ENCODE assay signal across 6 cellular contexts in genomic region chr3:50627407-50628051, GRCh38. TPM values are rescaled to one million over a fixed set of nuclear protein-coding genes. Genes with fewer than 3 reads are reported as not detected.
DNase-seq lines count a peak whose midpoint lies in the region; ATAC-seq, FAIRE-seq and TF ChIP-seq lines count a peak whose summit lies in the region.

No MANE protein-coding gene starts in this region.

- no peak overlapping the region for H2AFZ ChIP-seq in GM12878 (ENCODE audit: control insufficient read depth, low read depth, low read length)

- SMC1A ChIA-PET in GM12878 (lab: Charles Lee; ENCODE audit: uncharacterized antibody, unreplicated experiment), result interaction anchor here (0.6 to 2.1 kb wide), 6 partner anchors 8 to 745 kb away, joined by 3 to 10 read pairs (median 6); partner anchors contain the start of gene MAPKAPK3

- H3K4me1 ChIP-seq in GM12878 (ENCODE audit: control insufficient read depth, insufficient read depth, low read length), result peaks cover 22% of the 10 kb centered on the region

- peak; percentile 55 for ATAC-seq in GM12878
- peak; percentile 31 for ATAC-seq in omental fat pad (ENCODE audit: low FRiP score)
- no peak for ATAC-seq in HG02642 (IDR thresholded peaks at IDR 0.05; ENCODE audit: poor library complexity, unreplicated experiment)

- WGBS in GM12878 (ENCODE audit: insufficient coverage, insufficient replicate concordance, low lambda C conversion rate, missing lambda C conversion rate), result 46% methylated on average over 6 of the region's 6 CpGs

- peak; percentile 68 for FAIRE-seq in HTR-8/SVneo (lab: Jason Lieb, UNC)
- no peak for FAIRE-seq in GM12878 (lab: Jason Lieb, UNC)

- no peak overlapping the region for H3K4me3 ChIP-seq in GM12878

- BruUV-seq in GM12878 (replicated peaks; lab: Mats Ljungman, UMichigan), result no TSS peak

- in situ Hi-C loops in GM12878 (cut with MboI), result no loop called here

- H3K9ac ChIP-seq in GM12878 (ENCODE audit: control insufficient read depth, insufficient read depth, low read length), result no peak overlapping the region

- no peak for TF ChIP-seq EP300 in GM12878 (IDR thresholded peaks at IDR 0.05; ENCODE audit: borderline replicate concordance in 1 of 2, control insufficient read depth in 1 of 2, low read depth in 2 of 2, low read length in 2 of 2)

- intact Hi-C loops in GM12878 (cut with micrococcal nuclease; ENCODE audit: unreplicated experiment), result no loop called here

- no peaks in the 10 kb centered on the region for H3K27me3 ChIP-seq in GM12878 (replicated peaks in 1 of 2; ENCODE audit: control insufficient read depth in 2 of 2, insufficient read depth in 2 of 2, low read length in 1 of 2)

- POLR2A ChIA-PET in GM12878 (lab: Charles Lee), result interaction anchor here (0.6 to 2.2 kb wide), 3 partner anchors 8 to 58 kb away, joined by 3 to 10 read pairs (median 4); partner anchors contain the start of gene HEMK1

- H3K4me2 ChIP-seq in GM12878 (ENCODE audit: control insufficient read depth, insufficient read depth), result no peak overlapping the region

- TF ChIP-seq RAD21 in GM12878 (IDR thresholded peaks at IDR 0.05; ENCODE audit: insufficient read depth, low read depth, low read length), result peak; percentile 61

- peaks cover 0 to 4% of the 10 kb centered on the region in 2 experiments; a peak in 2 of 4 replicates for H3K36me3 ChIP-seq in GM12878 (ENCODE audit: control insufficient read depth in 2 of 2, insufficient read depth in 2 of 2, low read length in 1 of 2)

- TF ChIP-seq CTCF in GM12878 (IDR thresholded peaks at IDR 0.05 in 2 of 3, conservative IDR thresholded peaks at IDR 0.05 in 1 of 3; ENCODE audit: control insufficient read depth in 2 of 3, extremely low read depth in 1 of 3, insufficient read depth in 1 of 3, low read depth in 3 of 3, low read length in 3 of 3) (peak; percentile 27 to 42 (median 37); a peak in 3 of 6 replicates), omental fat pad (IDR thresholded peaks at IDR 0.05) (no peak)

- no peak for TF ChIP-seq POLR2A in GM12878 (IDR thresholded peaks at IDR 0.05; ENCODE audit: low read depth, low read length)

- no peaks in the 10 kb centered on the region for H3K9me3 ChIP-seq in GM12878 (replicated peaks; ENCODE audit: control insufficient read depth, insufficient read depth, low read length)

- RAD21 ChIA-PET in GM12878 (lab: Charles Lee; ENCODE audit: unreplicated experiment), result interaction anchor here (2.0 to 3.8 kb wide), 3 partner anchors 10 to 25 kb away, joined by 4 to 19 read pairs (median 12); partner anchors contain the start of gene MAPKAPK3

- H3K27ac ChIP-seq in GM12878 (ENCODE audit: control insufficient read depth, insufficient read depth), result no peak overlapping the region

- DNase-seq in AG08396 (ENCODE audit: low spot score), result peak; percentile 62
- peak; percentile 65 for DNase-seq in HTR-8/SVneo (ENCODE audit: insufficient read length, low spot score)
- no peak for DNase-seq in GM12878 (ENCODE audit: low read depth, low spot score)
- DNase-seq in omental fat pad (ENCODE audit: low spot score), result no peak
- DNase-seq in GM19238 (ENCODE audit: insufficient read length, low spot score), result no peak

- CTCF ChIA-PET in GM12878 (lab: Yijun Ruan, JAX), result interaction anchor here (1.2 to 4.6 kb wide), 5 partner anchors 8 to 684 kb away, joined by 3 to 35 read pairs (median 8); partner anchors contain the start of gene MAPKAPK3

- no peaks in the 10 kb centered on the region for H4K20me1 ChIP-seq in GM12878 (ENCODE audit: control insufficient read depth, insufficient read depth)

- H3K79me2 ChIP-seq in GM12878 (ENCODE audit: control insufficient read depth, insufficient read depth, low read length), result no peaks in the 10 kb centered on the region

RNA-seq across cellular contexts. Expression of gene MAPKAPK3, which starts 10.6 kb away (rescaled TPM):
- total RNA-seq in GM12878 (2013; cell fraction: nucleolus; rRNA removed), result 25.1 and 26.3 TPM in 2 replicates
- total RNA-seq in GM12878 (2014; rRNA removed) (42.6 and 49.2 TPM in 2 replicates), GM12878 (2014; rRNA removed; fragmentation: Illumina TruSeq; extraction: Trizol) (25.4 and 27.2 TPM in 2 replicates), GM12878 (2021) (39.9 and 42.0 TPM in 2 replicates), omental fat pad (10 to 100 TPM; 25.4 to 54.6 (median 41.0) TPM)
- 9.1 TPM for polyA plus RNA-seq in GM12878 (2011; ENCODE audit: low read depth)
- polyA plus RNA-seq in GM12878 (2011; rRNA removed) (33.5 and 66.0 TPM in 2 replicates), GM12878 (2014; fragmentation: Illumina TruSeq; extraction: Trizol) (39.9 and 46.7 TPM in 2 replicates), GM12878 (2014; fragmentation: Nextera tagmentation; extraction: Ambion mirVana) (1 to 10 TPM; 7.9 to 8.7 TPM), GM12878 (2014; rRNA removed) (43.9 and 45.3 TPM in 2 replicates), GM12878 (2016; fragmentation: Nextera tagmentation; extraction: Ambion mirVana) (10 to 100 TPM; 32.4 to 38.0 TPM)
- 81.5 and 93.9 TPM in 2 replicates for polyA plus RNA-seq in GM12878 (2011; cell fraction: cytosol; rRNA removed)
- 58.1 and 59.6 TPM in 2 replicates for polyA plus RNA-seq in GM12878 (2011; cell fraction: nucleus; rRNA removed)
- 14.5 and 14.9 TPM in 2 replicates for polyA plus RNA-seq in GM12878 (2012)
- polyA minus RNA-seq in GM12878 (2011; rRNA and poly(A)+ RNA removed), result 53.0 and 58.0 TPM in 2 replicates
- 12.2 and 17.4 TPM in 2 replicates for polyA minus RNA-seq in GM12878 (2011; cell fraction: cytosol; rRNA and poly(A)+ RNA removed)
- polyA minus RNA-seq in GM12878 (2011; cell fraction: nucleus; rRNA and poly(A)+ RNA removed), result 11.7 and 18.6 TPM in 2 replicates

RNA-seq across cellular contexts. Expression of gene CISH, which starts 16.0 kb away (rescaled TPM):
- total RNA-seq in GM12878 (2013; cell fraction: nucleolus; rRNA removed), result 2.3 and 2.6 TPM in 2 replicates
- total RNA-seq in GM12878 (2014; rRNA removed) (2.3 and 2.5 TPM in 2 replicates), GM12878 (2014; rRNA removed; fragmentation: Illumina TruSeq; extraction: Trizol) (0.94 and 1.0 TPM in 2 replicates), GM12878 (2021) (4.4 and 5.1 TPM in 2 replicates), omental fat pad (10 to 100 TPM; 10.4 to 27.9 (median 17.9) TPM)
- 0.25 TPM for polyA plus RNA-seq in GM12878 (2011; ENCODE audit: low read depth)
- polyA plus RNA-seq in GM12878 (2011; rRNA removed) (0.20 and 0.41 TPM in 2 replicates), GM12878 (2014; fragmentation: Illumina TruSeq; extraction: Trizol) (1.4 and 2.7 TPM in 2 replicates), GM12878 (2014; fragmentation: Nextera tagmentation; extraction: Ambion mirVana) (under 1 TPM; 0.21 to 0.57 TPM), GM12878 (2014; rRNA removed) (3.2 and 3.7 TPM in 2 replicates), GM12878 (2016; fragmentation: Nextera tagmentation; extraction: Ambion mirVana) (1 to 10 TPM; 1.1 to 2.5 TPM)
- polyA plus RNA-seq in GM12878 (2011; cell fraction: cytosol; rRNA removed), result 0.97 and 1.0 TPM in 2 replicates
- polyA plus RNA-seq in GM12878 (2011; cell fraction: nucleus; rRNA removed), result 1.8 and 2.2 TPM in 2 replicates
- 1.4 and 1.5 TPM in 2 replicates for polyA plus RNA-seq in GM12878 (2012)
- polyA minus RNA-seq in GM12878 (2011; rRNA and poly(A)+ RNA removed), result 1.6 and 1.9 TPM in 2 replicates
- polyA minus RNA-seq in GM12878 (2011; cell fraction: cytosol; rRNA and poly(A)+ RNA removed), result 0.80 and 0.94 TPM in 2 replicates
- 1.9 and 3.2 TPM in 2 replicates for polyA minus RNA-seq in GM12878 (2011; cell fraction: nucleus; rRNA and poly(A)+ RNA removed)

RNA-seq across cellular contexts. Expression of gene DOCK3, which starts 47.2 kb away (rescaled TPM):
- not detected in 2 replicates for total RNA-seq in GM12878 (2013; cell fraction: nucleolus; rRNA removed)
- total RNA-seq in GM12878 (2014; rRNA removed) (not detected in 2 replicates), GM12878 (2014; rRNA removed; fragmentation: Illumina TruSeq; extraction: Trizol) (not detected in 2 replicates), GM12878 (2021) (0.03 TPM in 1 of 2 replicates, not detected in the other), omental fat pad (1 to 10 TPM in 3 of 4 donors, under 1 TPM in 1; 0.16 to 2.5 (median 1.4) TPM)
- polyA plus RNA-seq in GM12878 (2011; ENCODE audit: low read depth), result 0.04 TPM
- polyA plus RNA-seq in GM12878 (2011; rRNA removed) (not detected in 2 replicates), GM12878 (2014; fragmentation: Illumina TruSeq; extraction: Trizol) (not detected in 2 replicates), GM12878 (2014; fragmentation: Nextera tagmentation; extraction: Ambion mirVana) (under 1 TPM; 0.02 to 0.04 TPM), GM12878 (2014; rRNA removed) (not detected in 2 replicates), GM12878 (2016; fragmentation: Nextera tagmentation; extraction: Ambion mirVana) (under 1 TPM; 0.38 to 0.52 TPM)
- polyA plus RNA-seq in GM12878 (2011; cell fraction: cytosol; rRNA removed), result not detected in 2 replicates
- polyA plus RNA-seq in GM12878 (2011; cell fraction: nucleus; rRNA removed), result not detected in 2 replicates
- 0.04 and 0.10 TPM in 2 replicates for polyA plus RNA-seq in GM12878 (2012)
- polyA minus RNA-seq in GM12878 (2011; rRNA and poly(A)+ RNA removed), result not detected in 2 replicates
- polyA minus RNA-seq in GM12878 (2011; cell fraction: cytosol; rRNA and poly(A)+ RNA removed), result not detected in 2 replicates
- polyA minus RNA-seq in GM12878 (2011; cell fraction: nucleus; rRNA and poly(A)+ RNA removed), result under 0.01 TPM in 1 of 2 replicates, not detected in the other

RNA-seq across cellular contexts. Expression of gene HEMK1, which starts 58.2 kb away (rescaled TPM):
- total RNA-seq in GM12878 (2013; cell fraction: nucleolus; rRNA removed), result 52.1 and 58.3 TPM in 2 replicates
- total RNA-seq in GM12878 (2014; rRNA removed) (10.4 and 11.3 TPM in 2 replicates), GM12878 (2014; rRNA removed; fragmentation: Illumina TruSeq; extraction: Trizol) (9.5 and 10.5 TPM in 2 replicates), GM12878 (2021) (14.4 and 16.4 TPM in 2 replicates), omental fat pad (1 to 10 TPM; 4.8 to 8.3 (median 6.7) TPM)
- polyA plus RNA-seq in GM12878 (2011; ENCODE audit: low read depth), result 13.7 TPM
- polyA plus RNA-seq in GM12878 (2011; rRNA removed) (8.7 and 13.5 TPM in 2 replicates), GM12878 (2014; fragmentation: Illumina TruSeq; extraction: Trizol) (4.9 and 9.9 TPM in 2 replicates), GM12878 (2014; fragmentation: Nextera tagmentation; extraction: Ambion mirVana) (10 to 100 TPM in 1 of 2 experiments, 1 to 10 TPM in 1; 2.8 to 10.5 TPM), GM12878 (2014; rRNA removed) (15.1 and 15.8 TPM in 2 replicates), GM12878 (2016; fragmentation: Nextera tagmentation; extraction: Ambion mirVana) (10 to 100 TPM; 17.8 to 19.0 TPM)
- 16.2 and 20.1 TPM in 2 replicates for polyA plus RNA-seq in GM12878 (2011; cell fraction: cytosol; rRNA removed)
- 57.9 and 77.5 TPM in 2 replicates for polyA plus RNA-seq in GM12878 (2011; cell fraction: nucleus; rRNA removed)
- polyA plus RNA-seq in GM12878 (2012), result 14.4 and 14.5 TPM in 2 replicates
- polyA minus RNA-seq in GM12878 (2011; rRNA and poly(A)+ RNA removed), result 12.1 and 16.6 TPM in 2 replicates
- 4.0 and 4.4 TPM in 2 replicates for polyA minus RNA-seq in GM12878 (2011; cell fraction: cytosol; rRNA and poly(A)+ RNA removed)
- 18.7 and 25.0 TPM in 2 replicates for polyA minus RNA-seq in GM12878 (2011; cell fraction: nucleus; rRNA and poly(A)+ RNA removed)

RNA-seq across cellular contexts. Expression of gene C3orf18, which starts 60.0 kb away (rescaled TPM):
- total RNA-seq in GM12878 (2013; cell fraction: nucleolus; rRNA removed), result 2.5 and 3.6 TPM in 2 replicates
- total RNA-seq in GM12878 (2014; rRNA removed) (0.45 and 0.87 TPM in 2 replicates), GM12878 (2014; rRNA removed; fragmentation: Illumina TruSeq; extraction: Trizol) (0.64 and 0.76 TPM in 2 replicates), GM12878 (2021) (0.61 and 1.3 TPM in 2 replicates), omental fat pad (10 to 100 TPM in 1 of 4 donors, 1 to 10 TPM in 3; 4.4 to 11.1 (median 9.2) TPM)
- 1.3 TPM for polyA plus RNA-seq in GM12878 (2011; ENCODE audit: low read depth)
- polyA plus RNA-seq in GM12878 (2011; rRNA removed) (2.3 and 3.2 TPM in 2 replicates), GM12878 (2014; fragmentation: Illumina TruSeq; extraction: Trizol) (0.48 and 1.0 TPM in 2 replicates), GM12878 (2014; fragmentation: Nextera tagmentation; extraction: Ambion mirVana) (under 1 TPM; 0.06 to 0.22 TPM), GM12878 (2014; rRNA removed) (0.77 and 1.7 TPM in 2 replicates), GM12878 (2016; fragmentation: Nextera tagmentation; extraction: Ambion mirVana) (under 1 TPM; 0.44 to 0.56 TPM)
- 3.9 and 4.8 TPM in 2 replicates for polyA plus RNA-seq in GM12878 (2011; cell fraction: cytosol; rRNA removed)
- 8.2 and 11.4 TPM in 2 replicates for polyA plus RNA-seq in GM12878 (2011; cell fraction: nucleus; rRNA removed)
- 1.6 and 1.9 TPM in 2 replicates for polyA plus RNA-seq in GM12878 (2012)
- polyA minus RNA-seq in GM12878 (2011; rRNA and poly(A)+ RNA removed), result 1.6 and 3.4 TPM in 2 replicates
- 0.52 TPM in 1 of 2 replicates, not detected in the other for polyA minus RNA-seq in GM12878 (2011; cell fraction: cytosol; rRNA and poly(A)+ RNA removed)
- polyA minus RNA-seq in GM12878 (2011; cell fraction: nucleus; rRNA and poly(A)+ RNA removed), result 1.8 and 3.3 TPM in 2 replicates

Comparison
In these comparisons a context has a peak if more than half of its experiments do, and no peak if none do; other contexts are left out.
1. DNase-seq: peak in AG08396 (single experiment) and HTR-8/SVneo (single experiment); none in GM12878 (single experiment), omental fat pad (single experiment) and GM19238 (single experiment).
2. CTCF ChIP-seq: peak in GM12878 (3 of 3); none in omental fat pad (0 of 3).